8 cellular contexts compared by ENCODE assay signal in genomic region chr7:96322373-96322695, GRCh38. TPM values are rescaled to one million over a fixed set of nuclear protein-coding genes. Genes with fewer than 3 reads are reported as not detected.
DNase-seq lines count a peak whose midpoint lies in the region; ATAC-seq, FAIRE-seq and TF ChIP-seq lines count a peak whose summit lies in the region.

No MANE protein-coding gene starts in this region.

- TF ChIP-seq CTCF in CD14-positive monocyte (IDR thresholded peaks at IDR 0.05), result no peak
- TF ChIP-seq CTCF in bronchial epithelial cell (IDR thresholded peaks at IDR 0.05; ENCODE audit: insufficient read depth, low read length, severe bottlenecking), result no peak

- DNase-seq in CD14-positive monocyte (ENCODE audit: low spot score), result no peak
- DNase-seq in bronchial epithelial cell (ENCODE audit: low read depth), result no peak
- DNase-seq in naive thymus-derived CD8-positive, alpha-beta T cell, result no peak
- DNase-seq in islet precursor cell, result no peak
- DNase-seq in KBM-7, result no peak

- peaks cover 39% of the 10 kb centered on the region for H3K4me1 Mint-ChIP-seq in CD14-positive monocyte
- H3K4me1 Mint-ChIP-seq in naive thymus-derived CD8-positive, alpha-beta T cell, result peaks cover 10 to 36% (median 23%) of the 10 kb centered on the region in 4 donors

- H3K27me3 ChIP-seq in HUES48 (ENCODE audit: control insufficient read depth, insufficient read depth, low read length), result no peaks in the 10 kb centered on the region
- no peaks in the 10 kb centered on the region for H3K27me3 ChIP-seq in bronchial epithelial cell (ENCODE audit: control insufficient read depth, insufficient read depth, low read length)

- H3K9me3 Mint-ChIP-seq in CD14-positive monocyte, result peaks cover 0 to 6% (median 4%) of the 10 kb centered on the region in 7 donors
- H3K9me3 Mint-ChIP-seq in naive thymus-derived CD8-positive, alpha-beta T cell, result peaks cover 0 to 3% (median 0%) of the 10 kb centered on the region in 9 donors

- peaks cover 0 to 1% of the 10 kb centered on the region in 2 donors for H3K36me3 Mint-ChIP-seq in CD14-positive monocyte
- no peaks in the 10 kb centered on the region for H3K36me3 Mint-ChIP-seq in naive thymus-derived CD8-positive, alpha-beta T cell

- H3K27me3 Mint-ChIP-seq in CD14-positive monocyte (ENCODE audit: low read depth in 3 of 3), result peaks cover 0 to 2% (median 0%) of the 10 kb centered on the region in 3 donors
- H3K27me3 Mint-ChIP-seq in naive thymus-derived CD8-positive, alpha-beta T cell, result no peaks in the 10 kb centered on the region

- intact Hi-C loops in CD14-positive monocyte (cut with micrococcal nuclease), result no loop called here

- peak overlapping the region; percentile 75 to 89 for H3K4me3 Mint-ChIP-seq in CD14-positive monocyte
- H3K4me3 Mint-ChIP-seq in naive thymus-derived CD8-positive, alpha-beta T cell, result peak overlapping the region; percentile 76 to 96 (median 90)

- in situ Hi-C loops in KBM-7 (cut with MboI; ENCODE audit: low pct_unique_long_range_greater_than_20kb, low sequenced_read_pairs), result no loop called here

- H3K4me3 ChIP-seq in HUES48 (ENCODE audit: low read depth, low read length) (peak overlapping the region; percentile 77), bronchial epithelial cell (ENCODE audit: low read depth, low read length) (peak overlapping the region; percentile 90)

- H3K9me3 ChIP-seq in HUES48 (ENCODE audit: control insufficient read depth, insufficient read depth, low read length), result no peaks in the 10 kb centered on the region

- no peak for FAIRE-seq in bronchial epithelial cell (lab: Jason Lieb, UNC)

- POLR2A ChIA-PET in naive thymus-derived CD8-positive, alpha-beta T cell (lab: Charles Lee), result no interaction called here

- ATAC-seq in naive thymus-derived CD8-positive, alpha-beta T cell, result no peak
- ATAC-seq in GM19467 (IDR thresholded peaks at IDR 0.05; ENCODE audit: unreplicated experiment) (no peak), GM21367 (IDR thresholded peaks at IDR 0.05; ENCODE audit: unreplicated experiment) (no peak)

- peak overlapping the region; percentile 97 for H3K27ac ChIP-seq in HUES48 (ENCODE audit: low read depth, low read length)

- H3K4me1 ChIP-seq in HUES48 (ENCODE audit: control insufficient read depth, insufficient read depth, low read length), result peaks cover 15% of the 10 kb centered on the region

- H3K9ac ChIP-seq in HUES48 (ENCODE audit: low read depth, low read length), result peak overlapping the region; percentile 89; the same call in 1 of the 2 replicates

- H3K36me3 ChIP-seq in HUES48 (ENCODE audit: control insufficient read depth, insufficient read depth, low read length) (no peaks in the 10 kb centered on the region), bronchial epithelial cell (ENCODE audit: control insufficient read depth, insufficient read depth, low read length) (no peaks in the 10 kb centered on the region)

- H3K27ac Mint-ChIP-seq in CD14-positive monocyte, result peak overlapping the region; percentile 72 to 96 (median 88)
- peak overlapping the region in 8 of 10 donors; percentile 60 to 88 (median 77) for H3K27ac Mint-ChIP-seq in naive thymus-derived CD8-positive, alpha-beta T cell

RNA-seq across cellular contexts. Expression of gene SLC25A13, which starts 0.4 kb away (rescaled TPM):
- polyA plus RNA-seq in CD14-positive monocyte, result 10 to 100 TPM; 12.7 to 14.4 TPM
- 14.6 and 16.6 TPM in 2 replicates for total RNA-seq in bronchial epithelial cell
- total RNA-seq in naive thymus-derived CD8-positive, alpha-beta T cell, result 10 to 100 TPM in 1 of 2 experiments, 1 to 10 TPM in 1; 8.2 to 12.1 TPM
- 1 to 10 TPM; 3.1 to 5.8 (median 3.6) TPM for polyA plus RNA-seq in naive thymus-derived CD8-positive, alpha-beta T cell
